ENCODE assay signal across 7 cellular contexts in genomic region chr6:42452171-42453026, GRCh38. TPM values are rescaled to one million over a fixed set of nuclear protein-coding genes. Genes with fewer than 3 reads are reported as not detected.
DNase-seq lines count a peak whose midpoint lies in the region; ATAC-seq and TF ChIP-seq lines count a peak whose summit lies in the region.

No MANE protein-coding gene starts in this region.

- CTCF ChIA-PET in activated B cell treated with CpG ODN at 0.5 μM for 24 hours (lab: Charles Lee): interaction anchor here (1.5 to 3.4 kb wide), 2 partner anchors 79 to 95 kb away, joined by 6 to 9 read pairs; no protein-coding TSS in a partner anchor

- H3K27ac ChIP-seq in cingulate gyrus (ENCODE audit: low read depth, low read length) (peak overlapping the region; percentile 77), layer of hippocampus (ENCODE audit: low read depth, low read length) (peak overlapping the region; percentile 75)

- H3K4me1 Mint-ChIP-seq in activated B cell treated with CpG ODN at 0.5 μM for 24 hours: peaks cover 35% of the 10 kb centered on the region

- H3K27me3 ChIP-seq in layer of hippocampus (ENCODE audit: control insufficient read depth, insufficient read depth, low read length): no peaks in the 10 kb centered on the region

- H3K9me3 Mint-ChIP-seq in activated B cell treated with CpG ODN at 0.5 μM for 24 hours: no peaks in the 10 kb centered on the region

- POLR2A ChIA-PET in activated B cell treated with CpG ODN at 0.5 μM for 24 hours (lab: Charles Lee): interaction anchor here (0.6 to 2.2 kb wide), 12 partner anchors 11 to 1810 kb away, joined by 3 to 10 read pairs (median 5); no protein-coding TSS in a partner anchor

- peak; percentile 80 for DNase-seq in GM13976 (ENCODE audit: low spot score)
- DNase-seq in NCI-H2081 treated with DMSO at 0.1 percent for 48 hours (lab: John Stamatoyannopoulos, UW): peak; percentile 52
- peak; percentile 48 for DNase-seq in activated B cell treated with CpG ODN at 0.5 μM for 24 hours
- peak; percentile 44 for DNase-seq in stimulated activated CD4-positive, alpha-beta T cell treated with anti-CD3 and anti-CD28 coated beads, Interleukin-4, amount 100 ng/mL, for 1 hour

- H3K27me3 Mint-ChIP-seq in activated B cell treated with CpG ODN at 0.5 μM for 24 hours: peaks cover 3% of the 10 kb centered on the region

- no peak for TF ChIP-seq CTCF in GM13976 (IDR thresholded peaks at IDR 0.05; ENCODE audit: borderline replicate concordance, control extremely low read depth, extremely low read depth, insufficient read depth, missing control alignments)
- no peak for TF ChIP-seq CTCF in activated B cell treated with CpG ODN at 0.5 μM for 24 hours (IDR thresholded peaks at IDR 0.05)

- intact Hi-C loops in activated B cell treated with CpG ODN at 0.5 μM for 24 hours (cut with micrococcal nuclease): loop anchor here (1.0 to 5.0 kb wide), 3 partner anchors 70 to 140 kb away; no protein-coding TSS in a partner anchor

- in situ Hi-C loops in GM13976 (cut with MboI; ENCODE audit: low sequenced_read_pairs, unreplicated experiment): no loop called here

- peak overlapping the region; percentile 63 for H3K27ac Mint-ChIP-seq in activated B cell treated with CpG ODN at 0.5 μM for 24 hours

- ATAC-seq in HG02852 (IDR thresholded peaks at IDR 0.05; ENCODE audit: unreplicated experiment) (peak; percentile 39), activated B cell treated with CpG ODN at 0.5 μM for 24 hours (ENCODE audit: low read depth) (peak; percentile 51)

- H3K4me3 Mint-ChIP-seq in activated B cell treated with CpG ODN at 0.5 μM for 24 hours: peak overlapping the region; percentile 94

- peaks cover 4% of the 10 kb centered on the region for H3K36me3 Mint-ChIP-seq in activated B cell treated with CpG ODN at 0.5 μM for 24 hours (ENCODE audit: low read depth)

RNA-seq across cellular contexts. Expression of gene TRERF1, which starts 0.7 kb away (rescaled TPM):
- total RNA-seq in activated B cell treated with CpG ODN at 0.5 μM for 24 hours: 3.3 and 4.1 TPM in 2 replicates

Comparison
In these comparisons a context has a peak if more than half of its experiments do, and no peak if none do; other contexts are left out.
1. Peak in every context shown above with its lines: DNase-seq, ATAC-seq and H3K27ac ChIP-seq.